Comparison of ENCODE assay signal across 10 cellular contexts in genomic region chr5:73945505-73945904, GRCh38.
A peak's percentile ranks its signal among the peaks of the same experiment; 100 is the strongest.
DNase-seq lines count a peak whose midpoint lies in the region; ATAC-seq and TF ChIP-seq lines count a peak whose summit lies in the region.
"Had no signal": no experiment of that assay in that cellular context is flagged by ENCODE, and none has a peak within 500 bp of the region (broad histone marks: within the 10 kb centered on the region; RNA-seq: fewer than 3 reads in every experiment).

No MANE protein-coding gene starts in this region.

- H3K4me3 Mint-ChIP-seq in chondrocyte (ENCODE audit: unreplicated experiment): no peak overlapping the region
- H3K4me3 Mint-ChIP-seq: dendritic cell treated with granulocyte-macrophage colony-stimulating factor and Interleukin-4, amounts not matched to agents 40 ng/mL and 50 ng/mL, for 4 days had no signal

- H3K27me3 Mint-ChIP-seq in chondrocyte (ENCODE audit: low read depth): no peaks in the 10 kb centered on the region

- no peak overlapping the region for H3K27ac ChIP-seq in MM.1S (ENCODE audit: low read length)
- H3K27ac ChIP-seq: right atrium auricular region had no signal

- H3K9me2 ChIP-seq in MM.1S (replicated peaks; ENCODE audit: insufficient read depth, low read length): no peaks in the 10 kb centered on the region

- H4K20me1 ChIP-seq in MM.1S (ENCODE audit: insufficient read depth, low read length): no peaks in the 10 kb centered on the region

- H3K27me3 ChIP-seq in MM.1S (replicated peaks; ENCODE audit: insufficient read depth, low read length): no peaks in the 10 kb centered on the region
- H3K27me3 ChIP-seq: right atrium auricular region had no signal

- H3K9me3 ChIP-seq in MM.1S (replicated peaks; ENCODE audit: insufficient read depth, low read length): no peaks in the 10 kb centered on the region

- H3K4me2 ChIP-seq in MM.1S (ENCODE audit: low read depth, low read length): no peak overlapping the region

- no peak overlapping the region for H2AFZ ChIP-seq in MM.1S (ENCODE audit: low read length)

- no peak overlapping the region for H3K4me3 ChIP-seq in MM.1S (ENCODE audit: low read length)
- H3K4me3 ChIP-seq: right atrium auricular region had no signal

- no peak overlapping the region for H3K27ac Mint-ChIP-seq in chondrocyte (ENCODE audit: unreplicated experiment)
- H3K27ac Mint-ChIP-seq: dendritic cell treated with granulocyte-macrophage colony-stimulating factor and Interleukin-4, amounts not matched to agents 40 ng/mL and 50 ng/mL, for 4 days had no signal

- DNase-seq in DMS53 (lab: John Stamatoyannopoulos, UW): peak; percentile 64
- no peak for DNase-seq in DMS53 treated with DMSO at 0.1 percent for 48 hours (lab: John Stamatoyannopoulos, UW; ENCODE audit: unreplicated experiment)
- no peak for DNase-seq in MM.1S
- no peak for DNase-seq in chondrocyte (ENCODE audit: low spot score)
- DNase-seq in stimulated activated CD4-positive, alpha-beta T cell treated with anti-CD3 and anti-CD28 coated beads, Interleukin-12 subunit alpha, Interleukin-12 subunit beta, amount 100 ng/mL, for 4 hours: peak; percentile 4
- no peak for DNase-seq in NCI-H187 treated with DMSO at 0.1 percent for 48 hours (lab: John Stamatoyannopoulos, UW)
- no peak for DNase-seq in NCI-H1092 (lab: John Stamatoyannopoulos, UW)

- H3K36me3 Mint-ChIP-seq in chondrocyte (ENCODE audit: low read depth): peaks cover 4% of the 10 kb centered on the region

- H3K9me3 Mint-ChIP-seq in chondrocyte (ENCODE audit: low read depth): peaks cover 7% of the 10 kb centered on the region

- H3K36me3 ChIP-seq in MM.1S (replicated peaks; ENCODE audit: insufficient read depth, low read length): no peaks in the 10 kb centered on the region
- H3K36me3 ChIP-seq: right atrium auricular region had no signal

- peaks cover 42% of the 10 kb centered on the region for H3K4me1 Mint-ChIP-seq in chondrocyte (ENCODE audit: low read depth)

- H3F3A ChIP-seq in MM.1S (ENCODE audit: insufficient read depth, low read length): no peaks in the 10 kb centered on the region

- peak; percentile 26; the same call in 1 of the 2 replicates for TF ChIP-seq CTCF in MM.1S (IDR thresholded peaks at IDR 0.05; ENCODE audit: low read length)
- peak; percentile 58 for TF ChIP-seq CTCF in chondrocyte (IDR thresholded peaks at IDR 0.05)

- no peak for ATAC-seq in HG02852 (IDR thresholded peaks at IDR 0.05; ENCODE audit: unreplicated experiment)

- H3K79me2 ChIP-seq in MM.1S (ENCODE audit: low read length): no peaks in the 10 kb centered on the region

- no peaks in the 10 kb centered on the region for H3K4me1 ChIP-seq in MM.1S (ENCODE audit: low read length)

- H3K9ac ChIP-seq in MM.1S (ENCODE audit: low read length): no peak overlapping the region

Comparison
In these comparisons a context has a peak if more than half of its experiments do, and no peak if none do; other contexts are left out.
1. DNase-seq: peak in DMS53 (single experiment) and stimulated activated CD4-positive, alpha-beta T cell treated with anti-CD3 and anti-CD28 coated beads, Interleukin-12 subunit alpha, Interleukin-12 subunit beta, amount 100 ng/mL, for 4 hours (single experiment); none in DMS53 treated with DMSO at 0.1 percent for 48 hours (single experiment), MM.1S (single experiment), chondrocyte (single experiment), NCI-H187 treated with DMSO at 0.1 percent for 48 hours (single experiment) and NCI-H1092 (single experiment).